13 cellular contexts compared by ENCODE assay signal in genomic region chr19:52464798-52465470, GRCh38. TPM values are rescaled to one million over a fixed set of nuclear protein-coding genes. Genes with fewer than 3 reads are reported as not detected.
DNase-seq lines count a peak whose midpoint lies in the region; ATAC-seq and TF ChIP-seq lines count a peak whose summit lies in the region.
"Had no signal": no experiment of that assay in that cellular context is flagged by ENCODE, and none has a peak within 500 bp of the region (broad histone marks: within the 10 kb centered on the region; RNA-seq: fewer than 3 reads in every experiment).

No MANE protein-coding gene starts in this region.

- H3K79me2 ChIP-seq in OCI-LY1 (ENCODE audit: insufficient read depth, low read length) = no peaks in the 10 kb centered on the region

- H3K9me2 ChIP-seq in OCI-LY1 (ENCODE audit: low read depth, low read length) = no peaks in the 10 kb centered on the region

- no peaks in the 10 kb centered on the region for H3K4me1 ChIP-seq in OCI-LY1 (ENCODE audit: insufficient read depth, low read length, severe bottlenecking)
- no peaks in the 10 kb centered on the region for H3K4me1 ChIP-seq in effector memory CD4-positive, alpha-beta T cell (ENCODE audit: control insufficient read depth, insufficient read depth, low read length, poor library complexity, severe bottlenecking)
- H3K4me1 ChIP-seq: left ventricle myocardium inferior had no signal

- H3K4me1 Mint-ChIP-seq in mesothelial cell of epicardium = no peaks in the 10 kb centered on the region

- ATAC-seq in HG02571 (IDR thresholded peaks at IDR 0.05; ENCODE audit: unreplicated experiment) = no peak

- 0 out of 2 replicates have a peak, but pooled peaks cover 6% of the 10 kb centered on the region for H3K9me3 ChIP-seq in OCI-LY1 (ENCODE audit: low read length)
- peaks cover 37% of the 10 kb centered on the region for H3K9me3 ChIP-seq in effector memory CD4-positive, alpha-beta T cell (ENCODE audit: control insufficient read depth, low read length)

- H3K27me3 ChIP-seq in OCI-LY1 (ENCODE audit: insufficient read depth, low read length) = no peaks in the 10 kb centered on the region
- H3K27me3 ChIP-seq in effector memory CD4-positive, alpha-beta T cell (replicated peaks; ENCODE audit: control insufficient read depth, insufficient read depth, low read length, poor library complexity, severe bottlenecking) = no peaks in the 10 kb centered on the region

- TF ChIP-seq CTCF in OCI-LY1 (IDR thresholded peaks at IDR 0.05; ENCODE audit: low read length) = peak; percentile 53
- TF ChIP-seq CTCF in mesothelial cell of epicardium (IDR thresholded peaks at IDR 0.05; ENCODE audit: unreplicated experiment) = no peak

- no peak overlapping the region for H3K9ac ChIP-seq in OCI-LY1 (ENCODE audit: low read length)

- H3K27ac Mint-ChIP-seq in mesothelial cell of epicardium = no peak overlapping the region
- H3K27ac Mint-ChIP-seq: CD4-positive, alpha-beta T cell had no signal

- no peak for TF ChIP-seq EP300 in Ishikawa (IDR thresholded peaks at IDR 0.05; ENCODE audit: borderline replicate concordance)

- no peak overlapping the region for H2AFZ ChIP-seq in OCI-LY1 (ENCODE audit: low read length)

- no peak overlapping the region for H3K4me3 ChIP-seq in OCI-LY1 (ENCODE audit: low read depth, low read length, poor library complexity, severe bottlenecking)
- no peak overlapping the region for H3K4me3 ChIP-seq in effector memory CD4-positive, alpha-beta T cell (ENCODE audit: insufficient read depth, low read depth, low read length, poor library complexity, severe bottlenecking)
- H3K4me3 ChIP-seq: left ventricle myocardium inferior had no signal

- peaks cover 1% of the 10 kb centered on the region for H3K36me3 Mint-ChIP-seq in mesothelial cell of epicardium

- H3K27me3 Mint-ChIP-seq in mesothelial cell of epicardium (ENCODE audit: low read depth) = no peaks in the 10 kb centered on the region
- H3K27me3 Mint-ChIP-seq: CD4-positive, alpha-beta T cell had no signal

- no peaks in the 10 kb centered on the region for H3F3A ChIP-seq in OCI-LY1 (ENCODE audit: insufficient read depth, low read length)

- peak; percentile 38 for TF ChIP-seq RAD21 in Ishikawa (IDR thresholded peaks at IDR 0.05; ENCODE audit: low read depth)

- H3K4me2 ChIP-seq in OCI-LY1 (ENCODE audit: low read length) = no peak overlapping the region

- H3K27ac ChIP-seq in OCI-LY1 (ENCODE audit: low read depth, low read length, poor library complexity, severe bottlenecking) = no peak overlapping the region
- no peak overlapping the region for H3K27ac ChIP-seq in effector memory CD4-positive, alpha-beta T cell (ENCODE audit: insufficient read depth, low read length, poor library complexity, severe bottlenecking)
- H3K27ac ChIP-seq: left ventricle myocardium inferior had no signal

- DNase-seq in COLO668 (lab: John Stamatoyannopoulos, UW; ENCODE audit: unreplicated experiment) = peak; percentile 10
- DNase-seq in iPS DF 19.7 (ENCODE audit: low read depth, low spot score) = peak; percentile 42
- DNase-seq in mesothelial cell of epicardium (ENCODE audit: low spot score in 2 of 2, unreplicated experiment in 2 of 2) = no peak
- no peak for DNase-seq in stimulated activated naive CD4-positive, alpha-beta T cell treated with Interleukin-2 at 50 U/mL for 16 hours (lab: John Stamatoyannopoulos, UW)
- DNase-seq in effector memory CD4-positive, alpha-beta T cell = no peak
- DNase-seq: activated CD4-positive, alpha-beta T cell treated with anti-CD3 and anti-CD28 coated beads, Interleukin-2, amount 50 U/mL, for 4 hours; CD4-positive, alpha-beta T cell; left ventricle myocardium inferior; posterior cingulate gyrus; stimulated activated CD4-positive, alpha-beta T cell treated with anti-CD3 and anti-CD28 coated beads, Interleukin-2, amount 100 ng/mL, for 48 hours had no signal

- no peak overlapping the region for H3K4me3 Mint-ChIP-seq in mesothelial cell of epicardium
- H3K4me3 Mint-ChIP-seq: CD4-positive, alpha-beta T cell had no signal

- H3K9me3 Mint-ChIP-seq in mesothelial cell of epicardium = peaks cover 67% of the 10 kb centered on the region

- no peaks in the 10 kb centered on the region for H4K20me1 ChIP-seq in OCI-LY1 (ENCODE audit: insufficient read depth, low read length)

- H3K36me3 ChIP-seq in OCI-LY1 (ENCODE audit: insufficient read depth, low read length) = no peaks in the 10 kb centered on the region
- H3K36me3 ChIP-seq in effector memory CD4-positive, alpha-beta T cell (ENCODE audit: control insufficient read depth, insufficient read depth, low read length) = no peaks in the 10 kb centered on the region

TF ChIP-seq in Ishikawa, 13 proteins besides CTCF, POLR2A, EP300 and RAD21:
- TF ChIP-seq CREB1 (IDR thresholded peaks at IDR 0.05; ENCODE audit: low read depth) (no peak), EGR1 (IDR thresholded peaks at IDR 0.05) (no peak), CEBPB (IDR thresholded peaks at IDR 0.05) (no peak), REST (IDR thresholded peaks at IDR 0.05; ENCODE audit: low read depth) (no peak), TAF1 (IDR thresholded peaks at IDR 0.05; ENCODE audit: low read depth) (no peak), FOXM1 (IDR thresholded peaks at IDR 0.05; ENCODE audit: borderline replicate concordance, low read depth) (no peak), USF1 (IDR thresholded peaks at IDR 0.05) (no peak), TEAD4 (IDR thresholded peaks at IDR 0.05) (no peak)

RNA-seq across cellular contexts. Expression of gene ZNF578, which starts 11.6 kb away (rescaled TPM):
- total RNA-seq in mesothelial cell of epicardium = 0.34 to 0.69 TPM (median 0.56 TPM) in 3 replicates

RNA-seq across cellular contexts. Expression of gene ZNF534, which starts 36.0 kb away (rescaled TPM):
- not detected in 3 replicates for total RNA-seq in mesothelial cell of epicardium
- total RNA-seq: CD4-positive, alpha-beta T cell had no signal

Comparison
In these comparisons a context has a peak if more than half of its experiments do, and no peak if none do; other contexts are left out.
1. DNase-seq: peak in COLO668 (single experiment) and iPS DF 19.7 (single experiment); none in mesothelial cell of epicardium (0 of 2), stimulated activated naive CD4-positive, alpha-beta T cell treated with Interleukin-2 at 50 U/mL for 16 hours (single experiment) and effector memory CD4-positive, alpha-beta T cell (0 of 3).